18 cellular contexts compared by ENCODE assay signal in the genomic region with DNA sequence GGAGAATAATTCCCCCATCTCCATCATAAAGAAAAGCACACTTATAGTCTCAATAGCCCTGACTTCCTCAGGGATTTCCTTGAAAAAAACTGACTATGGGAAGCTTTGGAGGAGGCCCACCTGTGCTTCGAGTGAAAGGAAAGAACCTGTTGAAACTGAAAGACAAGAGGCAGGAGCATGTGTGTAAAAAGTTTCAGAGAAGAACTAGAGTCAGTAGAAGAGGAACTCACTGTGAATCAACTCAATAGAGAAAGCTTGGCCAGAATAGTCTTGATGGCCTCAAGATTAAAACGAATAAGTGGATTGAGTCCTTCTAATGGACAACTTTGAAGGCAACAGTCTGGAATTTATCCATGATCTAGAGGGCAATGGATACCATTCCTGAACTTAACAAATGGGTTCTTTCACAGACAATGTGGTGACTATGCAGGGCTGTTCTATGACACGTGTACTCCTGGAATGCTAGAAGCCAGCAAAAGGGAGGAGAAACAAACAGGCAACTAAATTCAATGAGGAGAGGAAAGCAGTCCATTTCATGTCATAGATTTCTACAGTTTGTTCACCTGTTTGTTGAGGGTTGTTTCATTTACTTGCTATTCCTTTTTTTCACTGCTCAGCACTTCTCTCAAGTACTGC.
A peak's percentile ranks its signal among the peaks of the same experiment; 100 is the strongest.
DNase-seq lines count a peak whose midpoint lies in the region; ATAC-seq and TF ChIP-seq lines count a peak whose summit lies in the region.
"Had no signal": no experiment of that assay in that cellular context is flagged by ENCODE, and none has a peak within 500 bp of the region (broad histone marks: within the 10 kb centered on the region; RNA-seq: fewer than 3 reads in every experiment).

No MANE protein-coding gene starts in this region.

- H3K4me1 Mint-ChIP-seq in endothelial cell (ENCODE audit: unreplicated experiment): no peaks in the 10 kb centered on the region
- H3K4me1 Mint-ChIP-seq: IgD-negative memory B cell, nephron progenitor cell had no signal

- H3K27me3 Mint-ChIP-seq in endothelial cell (ENCODE audit: unreplicated experiment): peaks cover 2% of the 10 kb centered on the region
- H3K27me3 Mint-ChIP-seq: IgD-negative memory B cell had no signal

- H3K36me3 Mint-ChIP-seq in endothelial cell (ENCODE audit: low read depth, unreplicated experiment): peaks cover 5% of the 10 kb centered on the region
- H3K36me3 Mint-ChIP-seq: IgD-negative memory B cell had no signal

- ATAC-seq in HG03025 (IDR thresholded peaks at IDR 0.05; ENCODE audit: low FRiP score, unreplicated experiment): peak; percentile 68
- no peak for ATAC-seq in mucosa of descending colon
- ATAC-seq: activated T-cell treated with anti-CD3 and anti-CD28 coated beads, Interleukin-2, amount 50 U/mL, for 4 hours had no signal

- H3K27ac Mint-ChIP-seq in endothelial cell (ENCODE audit: unreplicated experiment): no peak overlapping the region
- H3K27ac Mint-ChIP-seq: IgD-negative memory B cell, nephron progenitor cell had no signal

- no peak for TF ChIP-seq CTCF in mucosa of descending colon (IDR thresholded peaks at IDR 0.05)
- TF ChIP-seq CTCF in endothelial cell (IDR thresholded peaks at IDR 0.05; ENCODE audit: unreplicated experiment): no peak

- no peak overlapping the region for H3K4me3 Mint-ChIP-seq in endothelial cell (ENCODE audit: unreplicated experiment)
- H3K4me3 Mint-ChIP-seq: activated T-cell treated with anti-CD3 and anti-CD28 coated beads, Interleukin-2, amount 50 U/mL, for 4 hours; IgD-negative memory B cell; nephron progenitor cell had no signal

- intact Hi-C loops in mucosa of descending colon (cut with DNase I, micrococcal nuclease): no loop called here

- peaks cover 6% of the 10 kb centered on the region for H3K9me3 ChIP-seq in mucosa of descending colon

- DNase-seq in Caki2 (ENCODE audit: low read depth) (peak; percentile 21), astrocyte of the hippocampus (ENCODE audit: low read depth, low spot score) (peak; percentile 42), kidney tubule cell (ENCODE audit: low spot score) (peak; percentile 76), mucosa of descending colon (no peak), OCI-M2 (lab: John Stamatoyannopoulos, UW; ENCODE audit: unreplicated experiment) (no peak), endothelial cell (ENCODE audit: low spot score) (no peak)
- no peak for DNase-seq in activated CD4-positive, alpha-beta T cell treated with anti-CD3 and anti-CD28 coated beads for 4 hours
- DNase-seq: activated CD4-positive, alpha-beta T cell treated with anti-CD3 and anti-CD28 coated beads, Interleukin-2, amount 50 U/mL, for 4 hours; activated T-cell treated with anti-CD3 and anti-CD28 coated beads, Interleukin-2, amount 50 U/mL, for 4 hours; AML-193; hypothalamus; nephron progenitor cell; retina; T1000 had no signal

- H3K36me3 ChIP-seq in mucosa of descending colon (ENCODE audit: low read depth): no peaks in the 10 kb centered on the region
- H3K36me3 ChIP-seq: esophagus muscularis mucosa, thoracic aorta had no signal

- no peak overlapping the region for H3K4me3 ChIP-seq in mucosa of descending colon
- H3K4me3 ChIP-seq: esophagus muscularis mucosa, thoracic aorta had no signal

- in situ Hi-C loops in Caki2 (cut with HindIII; ENCODE audit: low pct_unique_long_range_greater_than_20kb, low sequenced_read_pairs): no loop called here

- H3K9me3 Mint-ChIP-seq in endothelial cell (ENCODE audit: unreplicated experiment): no peaks in the 10 kb centered on the region

- no peaks in the 10 kb centered on the region for H3K4me1 ChIP-seq in mucosa of descending colon (ENCODE audit: low read depth)
- H3K4me1 ChIP-seq: esophagus muscularis mucosa had no signal

Comparison
In these comparisons a context has a peak if more than half of its experiments do, and no peak if none do; other contexts are left out.
1. DNase-seq: peak in Caki2 (single experiment), astrocyte of the hippocampus (single experiment) and kidney tubule cell (single experiment); none in mucosa of descending colon (0 of 3), OCI-M2 (single experiment), endothelial cell (single experiment) and activated CD4-positive, alpha-beta T cell treated with anti-CD3 and anti-CD28 coated beads for 4 hours (0 of 2).